ENCODE assay signal across 8 cellular contexts in genomic region chr19:17078920-17079709, GRCh38. TPM values are rescaled to one million over a fixed set of nuclear protein-coding genes. Genes with fewer than 3 reads are reported as not detected.
DNase-seq lines count a peak whose midpoint lies in the region; ATAC-seq and TF ChIP-seq lines count a peak whose summit lies in the region.

No MANE protein-coding gene starts in this region.

- no peak for DNase-seq in right atrium auricular region (ENCODE audit: low spot score)
- no peak for DNase-seq in Right ventricle myocardium superior
- DNase-seq in brain microvascular endothelial cell, result no peak
- DNase-seq in iPS-NIHi11 (ENCODE audit: low spot score), result no peak
- no peak for DNase-seq in H4 (ENCODE audit: low spot score)

- no peak for TF ChIP-seq CTCF in right atrium auricular region (IDR thresholded peaks at IDR 0.05)
- no peak for TF ChIP-seq CTCF in brain microvascular endothelial cell (IDR thresholded peaks at IDR 0.05; ENCODE audit: low read depth, low read length, missing control alignments)

- H3K9me3 ChIP-seq in right atrium auricular region (no peaks in the 10 kb centered on the region), mucosa of rectum (ENCODE audit: control insufficient read depth in 2 of 2, low read length in 2 of 2) (no peaks in the 10 kb centered on the region)

- intact Hi-C loops in Right ventricle myocardium superior (cut with DNase I), result loop anchor here (5.0 kb wide), 1 partner anchor 58 kb away; no protein-coding TSS in a partner anchor

- no peaks in the 10 kb centered on the region for H3K36me3 ChIP-seq in right atrium auricular region
- H3K36me3 ChIP-seq in brain microvascular endothelial cell (replicated peaks), result no peaks in the 10 kb centered on the region
- peaks cover 0 to 2% of the 10 kb centered on the region in 2 donors for H3K36me3 ChIP-seq in mucosa of rectum (ENCODE audit: control insufficient read depth in 2 of 2, insufficient read depth in 2 of 2, low read length in 2 of 2)

- peak overlapping the region; percentile 47 to 67 for H3K9ac ChIP-seq in mucosa of rectum (ENCODE audit: low read depth in 1 of 2, low read length in 2 of 2)

- H3K27ac ChIP-seq in right atrium auricular region, result peak overlapping the region; percentile 78 to 95
- H3K27ac ChIP-seq in brain microvascular endothelial cell, result peak overlapping the region; percentile 99
- peak overlapping the region; percentile 85 to 89 for H3K27ac ChIP-seq in mucosa of rectum (ENCODE audit: low read depth in 2 of 2, low read length in 2 of 2)

- ATAC-seq in Right ventricle myocardium superior (ENCODE audit: poor library complexity) (no peak), GM21786 (IDR thresholded peaks at IDR 0.05; ENCODE audit: unreplicated experiment) (no peak), GM19035 (IDR thresholded peaks at IDR 0.05; ENCODE audit: unreplicated experiment) (no peak)

- in situ Hi-C loops in brain microvascular endothelial cell (cut with HindIII; ENCODE audit: low pct_ligation_motif_present, low sequenced_read_pairs), result no loop called here

- peaks cover 0 to 62% of the 10 kb centered on the region in 2 donors for H3K4me1 ChIP-seq in right atrium auricular region
- peaks cover 30 to 35% of the 10 kb centered on the region in 2 donors for H3K4me1 ChIP-seq in mucosa of rectum (ENCODE audit: control insufficient read depth in 2 of 2, insufficient read depth in 2 of 2, low read length in 2 of 2)

- H3K27me3 ChIP-seq in right atrium auricular region (no peaks in the 10 kb centered on the region), brain microvascular endothelial cell (replicated peaks) (no peaks in the 10 kb centered on the region), mucosa of rectum (ENCODE audit: control insufficient read depth in 2 of 2, insufficient read depth in 2 of 2, low read length in 2 of 2) (no peaks in the 10 kb centered on the region)

- H3K4me3 ChIP-seq in right atrium auricular region (peak overlapping the region; percentile 31 to 40), brain microvascular endothelial cell (ENCODE audit: low read depth, low read length) (peak overlapping the region; percentile 57), mucosa of rectum (ENCODE audit: low read length in 2 of 2) (peak overlapping the region; percentile 17 to 53)

RNA-seq across cellular contexts. Expression of gene MYO9B, which starts 3.5 kb away (rescaled TPM):
- 10 to 100 TPM; 25.4 to 40.8 TPM for total RNA-seq in right atrium auricular region
- 32.4 TPM for total RNA-seq in Right ventricle myocardium superior
- 15.1 and 21.0 TPM in 2 replicates for total RNA-seq in H4 (2014; rRNA removed; shearing (Covaris generic))

RNA-seq across cellular contexts. Expression of gene HAUS8, which starts 3.9 kb away (rescaled TPM):
- total RNA-seq in right atrium auricular region, result 1 to 10 TPM; 2.5 to 5.0 TPM
- total RNA-seq in Right ventricle myocardium superior, result 4.5 TPM
- total RNA-seq in H4 (2014; rRNA removed; shearing (Covaris generic)), result 10.6 and 22.8 TPM in 2 replicates

RNA-seq across cellular contexts. Expression of gene CPAMD8, which starts 52.5 kb away (rescaled TPM):
- total RNA-seq in right atrium auricular region, result 10 to 100 TPM in 1 of 2 donors, 1 to 10 TPM in 1; 5.5 to 21.4 TPM
- 14.1 TPM for total RNA-seq in Right ventricle myocardium superior
- not detected in 2 replicates for total RNA-seq in H4 (2014; rRNA removed; shearing (Covaris generic))
